In the genomic region with DNA sequence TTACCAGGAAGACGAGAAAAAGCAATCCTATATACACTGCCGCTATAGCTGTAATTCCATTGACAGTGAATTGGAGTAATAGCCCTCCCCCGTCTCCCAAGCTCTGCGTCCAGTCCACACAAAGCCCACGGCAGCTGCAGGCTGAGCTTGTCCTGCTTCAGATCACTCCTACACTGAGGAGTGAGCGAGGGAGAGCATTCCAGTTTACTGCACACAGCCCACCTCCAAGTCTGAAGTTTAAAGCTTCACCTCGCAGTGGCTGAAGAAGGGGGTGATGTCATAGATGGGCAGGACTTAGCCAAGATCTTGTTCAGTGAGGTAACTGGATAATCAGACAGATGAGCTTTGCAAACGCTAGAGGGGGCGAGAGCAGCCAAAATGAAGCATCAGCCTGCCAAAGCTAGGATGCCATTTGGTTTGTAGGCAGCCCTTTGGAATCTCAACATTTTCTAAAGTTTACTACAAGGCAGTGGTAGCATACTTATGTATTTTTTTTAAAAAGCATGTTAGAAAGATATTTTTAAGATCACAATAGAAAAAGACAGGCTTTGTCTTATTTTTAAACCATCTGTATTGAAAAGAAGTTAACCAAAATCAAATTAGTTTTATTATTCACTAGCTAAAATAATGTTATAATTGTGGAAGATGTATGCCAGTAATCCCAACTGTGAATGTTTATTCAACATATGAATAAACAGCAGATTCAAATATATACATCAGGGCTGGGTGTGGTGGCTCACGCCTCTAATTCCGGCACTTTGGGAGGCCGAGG, we compare ENCODE assay signal across 7 cellular contexts. TPM values are rescaled to one million over a fixed set of nuclear protein-coding genes. Genes with fewer than 3 reads are reported as not detected.
A peak's percentile ranks its signal among the peaks of the same experiment; 100 is the strongest.
DNase-seq lines count a peak whose midpoint lies in the region; ATAC-seq and TF ChIP-seq lines count a peak whose summit lies in the region.

A gene (minus strand): TSS at position 213 of the 772 bp plus-strand sequence. CDS start 10,106 bp downstream, outside the sequence.

- H3K4me3 ChIP-seq in GM12875 (ENCODE audit: low read depth, low read length), result no peak within 1 kb of the TSS

- H3K4me1 Mint-ChIP-seq in stimulated activated naive CD8-positive, alpha-beta T cell treated with anti-CD3 and anti-CD28 coated beads, Interleukin-15, amount 100 ng/mL, for 72 hours, result no peaks in the 10 kb centered on the region

- TF ChIP-seq CTCF in GM12875 (IDR thresholded peaks at IDR 0.05; ENCODE audit: borderline replicate concordance, insufficient read depth, low read depth, low read length), result peak; percentile 58

- DNase-seq in HCEC 1CT, result peak; percentile 94
- peak; percentile 97 for DNase-seq in LHCN-M2 (ENCODE audit: low read depth)
- peak; percentile 94 for DNase-seq in dermis blood vessel endothelial cell
- DNase-seq in stimulated activated naive CD8-positive, alpha-beta T cell treated with anti-CD3 and anti-CD28 coated beads, Interleukin-15, amount 100 ng/mL, for 72 hours, result peak; percentile 1 to 11

- no peaks in the 10 kb centered on the region for H3K27me3 ChIP-seq in layer of hippocampus (ENCODE audit: control insufficient read depth, insufficient read depth, low read length)

- no peaks in the 10 kb centered on the region for H3K27me3 Mint-ChIP-seq in stimulated activated naive CD8-positive, alpha-beta T cell treated with anti-CD3 and anti-CD28 coated beads, Interleukin-15, amount 100 ng/mL, for 72 hours

- no peak within 1 kb of the TSS for H3K27ac Mint-ChIP-seq in stimulated activated naive CD8-positive, alpha-beta T cell treated with anti-CD3 and anti-CD28 coated beads, Interleukin-15, amount 100 ng/mL, for 72 hours

- ATAC-seq in stimulated activated naive CD8-positive, alpha-beta T cell treated with anti-CD3 and anti-CD28 coated beads, Interleukin-15, amount 100 ng/mL, for 72 hours, result no peak

- no peaks in the 10 kb centered on the region for H3K9me3 Mint-ChIP-seq in stimulated activated naive CD8-positive, alpha-beta T cell treated with anti-CD3 and anti-CD28 coated beads, Interleukin-15, amount 100 ng/mL, for 72 hours

- no peak within 1 kb of the TSS for H3K4me3 Mint-ChIP-seq in stimulated activated naive CD8-positive, alpha-beta T cell treated with anti-CD3 and anti-CD28 coated beads, Interleukin-15, amount 100 ng/mL, for 72 hours

- peak within 1 kb of the TSS; percentile 70 for H3K27ac ChIP-seq in layer of hippocampus (ENCODE audit: low read depth, low read length)

TF ChIP-seq in PFSK-1, 5 proteins besides CTCF, POLR2A, EP300 and RAD21:
- TF ChIP-seq FOXP2 (optimal IDR thresholded peaks at IDR 0.05; ENCODE audit: borderline replicate concordance, extremely low read depth, extremely low read length, insufficient read depth), result no peak
- TF ChIP-seq TAF1 (IDR thresholded peaks at IDR 0.05; ENCODE audit: borderline replicate concordance, insufficient read depth, low read length), result peak; percentile 88; the same call in 1 of the 2 replicates
- peak; percentile 90 for TF ChIP-seq POLR2AphosphoS5 (IDR thresholded peaks at IDR 0.05; ENCODE audit: low read depth, low read length)
- TF ChIP-seq, protein P1, sequence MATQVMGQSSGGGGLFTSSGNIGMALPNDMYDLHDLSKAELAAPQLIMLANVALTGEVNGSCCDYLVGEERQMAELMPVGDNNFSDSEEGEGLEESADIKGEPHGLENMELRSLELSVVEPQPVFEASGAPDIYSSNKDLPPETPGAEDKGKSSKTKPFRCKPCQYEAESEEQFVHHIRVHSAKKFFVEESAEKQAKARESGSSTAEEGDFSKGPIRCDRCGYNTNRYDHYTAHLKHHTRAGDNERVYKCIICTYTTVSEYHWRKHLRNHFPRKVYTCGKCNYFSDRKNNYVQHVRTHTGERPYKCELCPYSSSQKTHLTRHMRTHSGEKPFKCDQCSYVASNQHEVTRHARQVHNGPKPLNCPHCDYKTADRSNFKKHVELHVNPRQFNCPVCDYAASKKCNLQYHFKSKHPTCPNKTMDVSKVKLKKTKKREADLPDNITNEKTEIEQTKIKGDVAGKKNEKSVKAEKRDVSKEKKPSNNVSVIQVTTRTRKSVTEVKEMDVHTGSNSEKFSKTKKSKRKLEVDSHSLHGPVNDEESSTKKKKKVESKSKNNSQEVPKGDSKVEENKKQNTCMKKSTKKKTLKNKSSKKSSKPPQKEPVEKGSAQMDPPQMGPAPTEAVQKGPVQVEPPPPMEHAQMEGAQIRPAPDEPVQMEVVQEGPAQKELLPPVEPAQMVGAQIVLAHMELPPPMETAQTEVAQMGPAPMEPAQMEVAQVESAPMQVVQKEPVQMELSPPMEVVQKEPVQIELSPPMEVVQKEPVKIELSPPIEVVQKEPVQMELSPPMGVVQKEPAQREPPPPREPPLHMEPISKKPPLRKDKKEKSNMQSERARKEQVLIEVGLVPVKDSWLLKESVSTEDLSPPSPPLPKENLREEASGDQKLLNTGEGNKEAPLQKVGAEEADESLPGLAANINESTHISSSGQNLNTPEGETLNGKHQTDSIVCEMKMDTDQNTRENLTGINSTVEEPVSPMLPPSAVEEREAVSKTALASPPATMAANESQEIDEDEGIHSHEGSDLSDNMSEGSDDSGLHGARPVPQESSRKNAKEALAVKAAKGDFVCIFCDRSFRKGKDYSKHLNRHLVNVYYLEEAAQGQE (IDR thresholded peaks at IDR 0.05; ENCODE audit: insufficient read depth in 1 of 2, low read depth in 2 of 2, low read length in 2 of 2), result peak in 1 of 2 experiments; percentile 53; a peak in 1 of 4 replicates
- no peak for TF ChIP-seq SIN3A (IDR thresholded peaks at IDR 0.05; ENCODE audit: borderline replicate concordance, insufficient read depth, low read length)
TF ChIP-seq in PFSK-1: peak in this region for 3.

RNA-seq across cellular contexts. Expression of the gene that starts here (rescaled TPM):
- total RNA-seq in LHCN-M2 (2014; rRNA removed) (4.1 and 12.8 TPM in 2 replicates), dermis blood vessel endothelial cell (0.51 and 1.3 TPM in 2 replicates)
- 0.66 TPM for polyA plus RNA-seq in LHCN-M2 (2012)
- 0.13 TPM for polyA plus RNA-seq in PFSK-1 (2012; ENCODE audit: insufficient read length, low read depth)

Comparison
In these comparisons a context has a peak if more than half of its experiments do, and no peak if none do; other contexts are left out.
1. DNase-seq: peak in every context shown above with its lines; median percentile 97 in LHCN-M2; 94 in HCEC 1CT; 94 in dermis blood vessel endothelial cell; 6 in stimulated activated naive CD8-positive, alpha-beta T cell treated with anti-CD3 and anti-CD28 coated beads, Interleukin-15, amount 100 ng/mL, for 72 hours.